In genomic region chrX:70482300-70482699, GRCh38 we compare ENCODE assay signal across 17 cellular contexts. TPM values are rescaled to one million over a fixed set of nuclear protein-coding genes. Genes with fewer than 3 reads are reported as not detected.
"Had no signal": no experiment of that assay in that cellular context is flagged by ENCODE, and none has a peak within 500 bp of the region (broad histone marks: within the 10 kb centered on the region; RNA-seq: fewer than 3 reads in every experiment).

No MANE protein-coding gene starts in this region.

- ATAC-seq: activated CD4-positive, alpha-beta T cell treated with anti-CD3 and anti-CD28 coated beads for 36 hours; natural killer cell treated with Interleukin-12 subunit alpha and Interleukin-12 subunit beta and Interleukin-15 and Interleukin-18, amount 100 ng/mL, for 72 hours had no signal

- H3K27me3 ChIP-seq: upper lobe of left lung had no signal

- H3K36me3 ChIP-seq: upper lobe of left lung had no signal

- H3K36me3 Mint-ChIP-seq: natural killer cell treated with Interleukin-12 subunit alpha and Interleukin-12 subunit beta and Interleukin-15 and Interleukin-18, amount 100 ng/mL, for 72 hours had no signal

- H3K9me3 ChIP-seq: upper lobe of left lung had no signal

- H3K27ac Mint-ChIP-seq: activated CD4-positive, alpha-beta T cell treated with anti-CD3 and anti-CD28 coated beads for 36 hours; natural killer cell treated with Interleukin-12 subunit alpha and Interleukin-12 subunit beta and Interleukin-15 and Interleukin-18, amount 100 ng/mL, for 72 hours; stimulated activated naive CD8-positive, alpha-beta T cell treated with anti-CD3 and anti-CD28 coated beads, Interleukin-15, Interleukin-2, amounts not matched to agents 100 ng/mL and 50 ng/mL, for 24 hours had no signal

- H3K27me3 Mint-ChIP-seq: activated CD4-positive, alpha-beta T cell treated with anti-CD3 and anti-CD28 coated beads for 36 hours; activated naive CD8-positive, alpha-beta T cell treated with anti-CD3 and anti-CD28 coated beads for 36 hours; stimulated activated naive CD8-positive, alpha-beta T cell treated with anti-CD3 and anti-CD28 coated beads, Interleukin-15, Interleukin-2, amounts not matched to agents 100 ng/mL and 50 ng/mL, for 24 hours had no signal

- FAIRE-seq: colon had no signal

- H3K9me3 Mint-ChIP-seq: activated naive CD8-positive, alpha-beta T cell treated with anti-CD3 and anti-CD28 coated beads for 36 hours; natural killer cell treated with Interleukin-12 subunit alpha and Interleukin-12 subunit beta and Interleukin-15 and Interleukin-18, amount 100 ng/mL, for 72 hours; stimulated activated naive CD8-positive, alpha-beta T cell treated with anti-CD3 and anti-CD28 coated beads, Interleukin-15, Interleukin-2, amounts not matched to agents 100 ng/mL and 50 ng/mL, for 24 hours had no signal

- H3K4me3 ChIP-seq: SK-N-MC, upper lobe of left lung had no signal

- H3K27ac ChIP-seq: SK-N-MC, upper lobe of left lung had no signal

- H3K4me3 Mint-ChIP-seq: activated CD4-positive, alpha-beta T cell treated with anti-CD3 and anti-CD28 coated beads for 36 hours; activated naive CD8-positive, alpha-beta T cell treated with anti-CD3 and anti-CD28 coated beads for 36 hours; natural killer cell treated with Interleukin-12 subunit alpha and Interleukin-12 subunit beta and Interleukin-15 and Interleukin-18, amount 100 ng/mL, for 72 hours; stimulated activated naive CD8-positive, alpha-beta T cell treated with anti-CD3 and anti-CD28 coated beads, Interleukin-15, Interleukin-2, amounts not matched to agents 100 ng/mL and 50 ng/mL, for 24 hours had no signal

- DNase-seq: activated CD4-positive, alpha-beta T cell treated with anti-CD3 and anti-CD28 coated beads for 36 hours; activated CD4-positive, alpha-beta T cell treated with anti-CD3 and anti-CD28 coated beads, Interleukin-2, amount 50 U/mL, for 48 hours; activated naive CD8-positive, alpha-beta T cell treated with anti-CD3 and anti-CD28 coated beads for 36 hours; amniotic stem cell; central memory CD4-positive, alpha-beta T cell; erythroblast; foreskin melanocyte; mesendoderm; nucleus accumbens; upper lobe of left lung had no signal

RNA-seq across cellular contexts. Expression of gene GDPD2, which starts 59.2 kb away (rescaled TPM):
- total RNA-seq: activated naive CD8-positive, alpha-beta T cell treated with anti-CD3 and anti-CD28 coated beads for 36 hours; kidney epithelial cell; posterior vena cava; skeletal muscle tissue; upper lobe of left lung had no signal
